ENCODE assay signal across 1 cellular context in genomic region chr12:111428081-111428727, GRCh38.
TF ChIP-seq lines count a peak whose summit lies in the region.

No MANE protein-coding gene starts in this region.

TF ChIP-seq in WTC11, 78 proteins besides CTCF, POLR2A, EP300 and RAD21 (continued from another document):
- TF ChIP-seq ZSCAN18 (CRISPR knock-in tag; IDR thresholded peaks at IDR 0.05) (no peak), NFYB (CRISPR knock-in tag; conservative IDR thresholded peaks at IDR 0.05; ENCODE audit: low read depth) (no peak), TEAD1 (CRISPR knock-in tag; IDR thresholded peaks at IDR 0.05) (no peak), FOXK1 (CRISPR knock-in tag; IDR thresholded peaks at IDR 0.05) (no peak), FOXP1 (CRISPR knock-in tag; IDR thresholded peaks at IDR 0.05; ENCODE audit: borderline replicate concordance) (no peak), AFF4 (CRISPR knock-in tag; IDR thresholded peaks at IDR 0.05; ENCODE audit: borderline replicate concordance) (no peak), E2F4 (CRISPR knock-in tag; IDR thresholded peaks at IDR 0.05; ENCODE audit: borderline replicate concordance, low read depth) (no peak), PRDM15 (CRISPR knock-in tag; IDR thresholded peaks at IDR 0.05) (no peak), ZNF671 (CRISPR knock-in tag; IDR thresholded peaks at IDR 0.05) (no peak)
